ENCODE assay signal across 8 cellular contexts in the genomic region with DNA sequence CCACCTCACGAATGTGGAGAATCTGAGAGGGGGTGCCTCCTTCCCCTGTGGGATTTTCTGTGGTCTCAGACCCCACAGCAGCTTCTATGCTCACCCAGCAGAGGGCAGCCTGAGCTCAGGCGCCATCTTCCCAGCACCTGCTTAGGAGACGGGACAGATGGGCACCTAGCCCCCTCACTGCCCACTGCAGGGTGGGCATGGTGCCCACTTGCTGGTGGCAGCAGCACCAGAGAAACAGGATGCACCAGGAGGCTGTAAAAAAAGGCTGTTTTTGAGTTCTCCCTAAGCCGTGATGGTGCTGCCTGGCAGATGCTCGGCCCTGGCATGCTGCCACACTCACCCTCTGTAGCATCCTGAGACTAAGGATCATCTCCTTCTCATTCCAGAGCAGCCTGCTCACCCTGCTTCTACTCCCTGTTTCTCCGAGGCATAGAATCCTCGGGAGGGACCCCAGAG. TPM values are rescaled to one million over a fixed set of nuclear protein-coding genes. Genes with fewer than 3 reads are reported as not detected.
A peak's percentile ranks its signal among the peaks of the same experiment; 100 is the strongest.
DNase-seq lines count a peak whose midpoint lies in the region; ATAC-seq lines count a peak whose summit lies in the region.

No MANE protein-coding gene starts in this region.

- H3K9me3 ChIP-seq in MG63 (no peaks in the 10 kb centered on the region), right cardiac atrium (ENCODE audit: control insufficient read depth, low read length) (no peaks in the 10 kb centered on the region)

- DNase-seq in SIG-M5 treated with dmso at 0.1 percent for 504 hours (lab: John Stamatoyannopoulos, UW; ENCODE audit: unreplicated experiment): peak; percentile 79
- no peak for DNase-seq in SIG-M5 (lab: John Stamatoyannopoulos, UW)
- DNase-seq in MG63: peak; percentile 76
- peak in 4 of 5 experiments; percentile 43 to 77 (median 49) for DNase-seq in T-helper 2 cell
- peak in 57 of 58 donors; percentile 18 to 88 (median 65) for DNase-seq in anterior cingulate cortex (lab: John Stamatoyannopoulos, UW)
- DNase-seq in right cardiac atrium: peak; percentile 64 to 88 (median 79)
- peak; percentile 72 for DNase-seq in sciatic nerve (ENCODE audit: low spot score)

- H3K36me3 ChIP-seq in MG63: no peaks in the 10 kb centered on the region

- 0 out of 2 replicates have a peak overlapping the region, but pooled peaks have one; percentile 2 for H3K4me3 ChIP-seq in MG63
- no peak overlapping the region for H3K4me3 ChIP-seq in right cardiac atrium (ENCODE audit: low read length)

- intact Hi-C loops in right cardiac atrium (cut with DNase I) (loop anchor here (2.0 to 10.0 kb wide), 3 partner anchors 68 to 101 kb away; no protein-coding TSS in a partner anchor), sciatic nerve (cut with DNase I) (loop anchor here (10.0 kb wide), 1 partner anchor 98 kb away; a partner anchor contains a TSS)

- H3K27ac ChIP-seq in right cardiac atrium (ENCODE audit: low read length): peak overlapping the region; percentile 97

- H3K27me3 ChIP-seq in MG63 (no peaks in the 10 kb centered on the region), right cardiac atrium (ENCODE audit: control insufficient read depth, insufficient read depth) (no peaks in the 10 kb centered on the region)

- peak; percentile 69 to 77 for ATAC-seq in right cardiac atrium
- ATAC-seq in sciatic nerve: peak; percentile 83
- no peak for ATAC-seq in HG03025 (IDR thresholded peaks at IDR 0.05; ENCODE audit: low FRiP score, unreplicated experiment)

- 10% methylated on average over 7 of the region's 7 CpGs for WGBS in right cardiac atrium

- peaks cover 9% of the 10 kb centered on the region for H3K4me1 ChIP-seq in right cardiac atrium (ENCODE audit: control insufficient read depth, insufficient read depth, low read length)

RNA-seq across cellular contexts. Expression of a gene that starts 19.1 kb away (rescaled TPM):
- total RNA-seq in MG63 (2014; rRNA removed; shearing (Covaris generic); ENCODE audit: low replicate concordance): 117 and 129 TPM in 2 replicates
- total RNA-seq in right cardiac atrium: 10 to 100 TPM; 14.2 to 24.2 (median 15.6) TPM
- polyA plus RNA-seq in right cardiac atrium: 8.6 TPM
- 51.1 TPM for total RNA-seq in sciatic nerve

RNA-seq across cellular contexts. Expression of a gene that starts 42.2 kb away (rescaled TPM):
- total RNA-seq in MG63 (2014; rRNA removed; shearing (Covaris generic); ENCODE audit: low replicate concordance): 1.7 and 20.0 TPM in 2 replicates
- 10 to 100 TPM; 26.5 to 31.2 (median 29.6) TPM for total RNA-seq in right cardiac atrium
- 37.2 TPM for polyA plus RNA-seq in right cardiac atrium
- total RNA-seq in sciatic nerve: 21.2 TPM
